Comparison of ENCODE assay signal across 21 cellular contexts in genomic region chrX:8897259-8897658, GRCh38.
DNase-seq lines count a peak whose midpoint lies in the region; ATAC-seq and TF ChIP-seq lines count a peak whose summit lies in the region.
"Had no signal": no experiment of that assay in that cellular context is flagged by ENCODE, and none has a peak within 500 bp of the region (broad histone marks: within the 10 kb centered on the region; RNA-seq: fewer than 3 reads in every experiment).

No MANE protein-coding gene starts in this region.

- no peaks in the 10 kb centered on the region for H3K36me3 Mint-ChIP-seq in activated CD8-positive, alpha-beta T cell treated with anti-CD3 and anti-CD28 coated beads for 36 hours (ENCODE audit: low read depth)
- H3K36me3 Mint-ChIP-seq: CD4-positive, alpha-beta memory T cell had no signal

- POLR2A ChIA-PET in activated CD8-positive, alpha-beta T cell treated with anti-CD3 and anti-CD28 coated beads for 36 hours (lab: Charles Lee) = no interaction called here

- no peak overlapping the region for H3K4me3 Mint-ChIP-seq in activated CD8-positive, alpha-beta T cell treated with anti-CD3 and anti-CD28 coated beads for 36 hours
- H3K4me3 Mint-ChIP-seq: CD4-positive, alpha-beta memory T cell had no signal

- H3K27ac ChIP-seq in 22Rv1 = peak overlapping the region; percentile 20; the same call in 1 of the 2 replicates
- H3K27ac ChIP-seq: BLaER1 had no signal

- no peaks in the 10 kb centered on the region for H3K4me1 Mint-ChIP-seq in activated CD8-positive, alpha-beta T cell treated with anti-CD3 and anti-CD28 coated beads for 36 hours (ENCODE audit: low read depth)
- H3K4me1 Mint-ChIP-seq: CD4-positive, alpha-beta memory T cell had no signal

- TF ChIP-seq CTCF in 22Rv1 (IDR thresholded peaks at IDR 0.05) (no peak), epithelial cell of esophagus (IDR thresholded peaks at IDR 0.05; ENCODE audit: insufficient read depth, low read depth, low read length, missing control alignments) (no peak)
- TF ChIP-seq CTCF in activated CD8-positive, alpha-beta T cell treated with anti-CD3 and anti-CD28 coated beads for 36 hours (IDR thresholded peaks at IDR 0.05) = no peak

- H3K27me3 Mint-ChIP-seq in activated CD8-positive, alpha-beta T cell treated with anti-CD3 and anti-CD28 coated beads for 36 hours = peaks cover 3% of the 10 kb centered on the region

- H3K9me3 Mint-ChIP-seq in activated CD8-positive, alpha-beta T cell treated with anti-CD3 and anti-CD28 coated beads for 36 hours = peaks cover 3% of the 10 kb centered on the region

- DNase-seq in Daoy (ENCODE audit: low read depth) (peak; percentile 12), LHCN-M2 (ENCODE audit: low read depth) (peak; percentile 55), epithelial cell of esophagus (ENCODE audit: low read depth) (peak; percentile 10), LoVo (ENCODE audit: low spot score) (no peak), activated gamma-delta T cell treated with Interleukin-2 at 50 U/mL for 16 hours (no peak)
- DNase-seq in activated CD8-positive, alpha-beta T cell treated with anti-CD3 and anti-CD28 coated beads for 36 hours = no peak
- DNase-seq: Caco-2; CD4-positive, alpha-beta memory T cell; DMS 273 treated with DMSO at 0.1 percent for 48 hours; DMS79 treated with DMSO at 0.1 percent for 48 hours; NCI-H1092 treated with DMSO at 0.1 percent for 48 hours; NCI-H1436 treated with DMSO at 0.1 percent for 48 hours; NCI-H2029; NCI-H345; NCI-H524; NCI-H82; Right ventricle myocardium superior had no signal

- CTCF ChIA-PET in activated CD8-positive, alpha-beta T cell treated with anti-CD3 and anti-CD28 coated beads for 36 hours (lab: Charles Lee) = no interaction called here

- intact Hi-C loops in activated CD8-positive, alpha-beta T cell treated with anti-CD3 and anti-CD28 coated beads for 36 hours (cut with micrococcal nuclease) = no loop called here

- H3K4me3 ChIP-seq in epithelial cell of esophagus (ENCODE audit: low read length) = no peak overlapping the region
- H3K4me3 ChIP-seq: BLaER1 had no signal

- ATAC-seq in HG03571 (IDR thresholded peaks at IDR 0.05; ENCODE audit: unreplicated experiment) = no peak
- no peak for ATAC-seq in activated CD8-positive, alpha-beta T cell treated with anti-CD3 and anti-CD28 coated beads for 36 hours
- ATAC-seq: HCT116 had no signal

- H3K27ac Mint-ChIP-seq in activated CD8-positive, alpha-beta T cell treated with anti-CD3 and anti-CD28 coated beads for 36 hours = no peak overlapping the region
- H3K27ac Mint-ChIP-seq: CD4-positive, alpha-beta memory T cell had no signal

Comparison
In these comparisons a context has a peak if more than half of its experiments do, and no peak if none do; other contexts are left out.
1. DNase-seq: peak in Daoy (single experiment), LHCN-M2 (single experiment) and epithelial cell of esophagus (single experiment); none in activated CD8-positive, alpha-beta T cell treated with anti-CD3 and anti-CD28 coated beads for 36 hours (single experiment), LoVo (single experiment) and activated gamma-delta T cell treated with Interleukin-2 at 50 U/mL for 16 hours (single experiment).